Comparison of ENCODE assay signal across 26 cellular contexts in the genomic region with DNA sequence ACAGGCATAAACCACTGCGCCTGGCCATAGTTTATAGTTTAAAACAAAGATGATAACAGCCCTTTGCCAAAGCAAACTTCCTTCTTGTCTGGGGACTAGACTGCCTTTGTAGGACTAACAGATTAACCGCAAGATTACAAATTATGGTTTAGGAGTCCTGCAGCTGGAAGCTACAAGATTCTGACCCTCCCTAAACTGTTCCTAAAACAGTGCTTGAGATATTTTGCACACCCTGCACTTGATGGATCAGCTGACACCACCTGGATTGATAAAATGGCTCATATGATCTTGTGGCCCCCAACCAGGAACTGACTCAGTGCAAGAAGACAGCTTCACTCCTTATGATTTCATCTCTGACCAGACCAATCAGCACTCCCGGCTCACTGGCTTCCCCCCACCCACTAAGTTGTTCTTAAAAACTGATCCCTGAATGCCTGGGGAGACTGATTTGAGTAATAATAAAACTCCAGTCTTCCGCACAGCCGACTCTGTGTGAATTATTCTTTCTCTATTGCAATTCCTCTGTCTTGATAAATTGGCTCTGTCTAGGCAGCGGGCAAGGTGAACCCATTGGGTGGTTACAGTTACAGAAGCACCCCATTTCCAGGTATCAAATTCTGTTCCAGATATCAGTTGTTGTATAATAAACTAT.
"Had no signal": no experiment of that assay in that cellular context is flagged by ENCODE, and none has a peak within 500 bp of the region (broad histone marks: within the 10 kb centered on the region; RNA-seq: fewer than 3 reads in every experiment).

No MANE protein-coding gene starts in this region.

- DNase-seq: activated CD4-positive, alpha-beta T cell treated with anti-CD3 and anti-CD28 coated beads, Interleukin-2, amount 50 U/mL, for 4 hours; activated gamma-delta T cell treated with Interleukin-2 at 50 U/mL for 16 hours; activated naive CD4-positive, alpha-beta T cell treated with anti-CD3 and anti-CD28 coated beads for 36 hours; activated naive CD8-positive, alpha-beta T cell treated with anti-CD3 and anti-CD28 coated beads, Interleukin-2, amount 50 U/mL, for 24 hours; activated T-cell treated with anti-CD3 and anti-CD28 coated beads, Interleukin-2, amount 50 U/mL, for 1 hour; anterior cingulate cortex; caudate nucleus; cerebellar nuclear complex; cortex of kidney; NCI-H1048; NCI-H1105 treated with DMSO at 0.1 percent for 48 hours; NCI-H1436; NCI-H1694; NCI-H2029; NCI-H345; NCI-H510A; NCI-H526; NCI-H748 treated with DMSO at 0.1 percent for 48 hours; NK-92 treated with Interleukin-12 subunit alpha and Interleukin-12 subunit beta, amount 100 ng/mL, for 24 hours; Right ventricle myocardium superior; SW 1271; T-helper 1 cell; T1000 had no signal

- H3K36me3 Mint-ChIP-seq: activated naive CD8-positive, alpha-beta T cell; brain had no signal

- H3K4me3 Mint-ChIP-seq: activated naive CD4-positive, alpha-beta T cell treated with anti-CD3 and anti-CD28 coated beads for 36 hours; activated naive CD8-positive, alpha-beta T cell; activated naive CD8-positive, alpha-beta T cell treated with anti-CD3 and anti-CD28 coated beads, Interleukin-2, amount 50 U/mL, for 24 hours; activated T-cell treated with anti-CD3 and anti-CD28 coated beads, Interleukin-2, amount 50 U/mL, for 72 hours; brain had no signal

- H3K9me3 Mint-ChIP-seq: activated naive CD4-positive, alpha-beta T cell treated with anti-CD3 and anti-CD28 coated beads for 36 hours; activated naive CD8-positive, alpha-beta T cell treated with anti-CD3 and anti-CD28 coated beads, Interleukin-2, amount 50 U/mL, for 24 hours; activated T-cell treated with anti-CD3 and anti-CD28 coated beads, Interleukin-2, amount 50 U/mL, for 72 hours; brain had no signal

- ATAC-seq: activated naive CD8-positive, alpha-beta T cell treated with anti-CD3 and anti-CD28 coated beads, Interleukin-2, amount 50 U/mL, for 24 hours had no signal

- H3K4me1 Mint-ChIP-seq: brain had no signal

- H3K27ac Mint-ChIP-seq: activated naive CD4-positive, alpha-beta T cell treated with anti-CD3 and anti-CD28 coated beads for 36 hours; activated naive CD8-positive, alpha-beta T cell; activated naive CD8-positive, alpha-beta T cell treated with anti-CD3 and anti-CD28 coated beads, Interleukin-2, amount 50 U/mL, for 24 hours; activated T-cell treated with anti-CD3 and anti-CD28 coated beads, Interleukin-2, amount 50 U/mL, for 72 hours; brain had no signal

- H3K27me3 Mint-ChIP-seq: activated naive CD8-positive, alpha-beta T cell had no signal
